In the genomic region with DNA sequence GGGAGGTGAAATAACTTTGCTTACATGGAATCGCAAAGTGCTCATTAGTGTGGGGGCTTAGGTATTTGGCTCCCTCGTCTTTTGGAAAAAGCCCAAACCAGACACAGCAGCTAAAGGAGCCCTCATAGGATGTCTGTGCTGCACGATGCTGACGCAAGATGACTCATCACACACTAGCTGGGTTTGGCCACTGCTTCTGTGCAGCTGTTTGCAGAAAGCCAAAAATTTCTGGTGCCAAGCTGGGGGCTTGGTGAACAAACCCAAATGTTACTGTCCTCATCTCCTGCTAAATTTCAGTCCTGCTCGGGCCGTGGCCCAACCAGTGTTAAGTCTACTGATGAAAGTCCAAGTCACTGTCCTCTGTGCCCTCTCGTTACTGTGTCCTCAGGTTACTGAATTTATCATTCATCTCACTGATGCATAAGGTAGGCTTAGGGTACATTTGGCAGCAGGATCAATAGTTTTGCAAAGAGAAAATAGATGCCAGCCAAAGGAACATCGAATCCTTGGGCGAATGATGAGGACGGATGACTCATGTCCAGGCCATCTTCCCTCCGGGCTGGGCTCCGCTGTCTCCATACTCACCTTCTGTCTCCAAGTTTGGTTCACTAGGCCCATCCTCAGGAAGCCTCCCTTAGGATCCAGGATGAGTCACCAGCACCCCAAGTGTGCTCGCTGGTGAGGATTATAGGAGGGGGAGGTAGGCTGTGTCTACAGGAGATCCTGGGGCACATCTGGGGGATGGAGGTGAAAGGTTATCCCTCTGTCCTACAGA, we compare ENCODE assay signal across 8 cellular contexts.
DNase-seq lines count a peak whose midpoint lies in the region; ATAC-seq and TF ChIP-seq lines count a peak whose summit lies in the region.

No MANE protein-coding gene starts in this region.

- no peaks in the 10 kb centered on the region; the same call in 1 of the 2 replicates for H3K27me3 Mint-ChIP-seq in HFFc6 (ENCODE audit: insufficient read depth)
- H3K27me3 Mint-ChIP-seq in activated CD8-positive, alpha-beta memory T cell treated with anti-CD3 and anti-CD28 coated beads, Interleukin-2, amount 10 ng/mL, durations not matched to agents 7 days and 5 days, result peaks cover 3% of the 10 kb centered on the region
- peaks cover 0 to 11% (median 0%) of the 10 kb centered on the region in 5 donors for H3K27me3 Mint-ChIP-seq in naive thymus-derived CD8-positive, alpha-beta T cell

- H3K9me3 Mint-ChIP-seq in HFFc6, result peaks cover 9% of the 10 kb centered on the region
- H3K9me3 Mint-ChIP-seq in activated CD8-positive, alpha-beta memory T cell treated with anti-CD3 and anti-CD28 coated beads, Interleukin-2, amount 10 ng/mL, durations not matched to agents 7 days and 5 days (ENCODE audit: low read depth), result peaks cover 2% of the 10 kb centered on the region
- peaks cover 0 to 12% (median 3%) of the 10 kb centered on the region in 9 donors for H3K9me3 Mint-ChIP-seq in naive thymus-derived CD8-positive, alpha-beta T cell

- H3K4me1 ChIP-seq in left ventricle myocardium inferior (peaks cover 6% of the 10 kb centered on the region), smooth muscle cell (ENCODE audit: low read depth) (peaks cover 5% of the 10 kb centered on the region)

- 33% methylated on average over 13 of the region's 13 CpGs for WGBS in smooth muscle cell (ENCODE audit: low lambda C conversion rate)

- H2AFZ ChIP-seq in smooth muscle cell (ENCODE audit: low read depth), result peak overlapping the region; percentile 63

- peak; percentile 80 for ATAC-seq in activated CD8-positive, alpha-beta memory T cell treated with anti-CD3 and anti-CD28 coated beads, Interleukin-2, amount 10 ng/mL, durations not matched to agents 7 days and 5 days
- ATAC-seq in naive thymus-derived CD8-positive, alpha-beta T cell, result no peak

- intact Hi-C loops in left ventricle myocardium inferior (cut with micrococcal nuclease), result loop anchor here (10.0 kb wide), 1 partner anchor 929 kb away; no protein-coding TSS in a partner anchor

- POLR2A ChIA-PET in naive thymus-derived CD8-positive, alpha-beta T cell (lab: Charles Lee), result no interaction called here

- H3K4me3 ChIP-seq in left ventricle myocardium inferior, result peak overlapping the region; percentile 15
- peak overlapping the region; percentile 25 for H3K4me3 ChIP-seq in smooth muscle cell

- peaks cover 17% of the 10 kb centered on the region for H3K9me3 ChIP-seq in left ventricle myocardium inferior (replicated peaks)
- no peaks in the 10 kb centered on the region for H3K9me3 ChIP-seq in smooth muscle cell (replicated peaks; ENCODE audit: low read depth)

- H3F3A ChIP-seq in smooth muscle cell (ENCODE audit: low read depth), result peaks cover 6% of the 10 kb centered on the region

- peak overlapping the region; percentile 81 for H3K4me3 Mint-ChIP-seq in HFFc6
- H3K4me3 Mint-ChIP-seq in activated CD8-positive, alpha-beta memory T cell treated with anti-CD3 and anti-CD28 coated beads, Interleukin-2, amount 10 ng/mL, durations not matched to agents 7 days and 5 days, result no peak overlapping the region
- H3K4me3 Mint-ChIP-seq in naive thymus-derived CD8-positive, alpha-beta T cell, result no peak overlapping the region

- H3K27ac ChIP-seq in left ventricle myocardium inferior (replicated peaks), result no peak overlapping the region
- H3K27ac ChIP-seq in smooth muscle cell (ENCODE audit: low read depth), result peak overlapping the region; percentile 81

- DNase-seq in A172 (ENCODE audit: low spot score) (peak; percentile 97), HFFc6 (peak; percentile 96), left ventricle myocardium inferior (peak; percentile 24), smooth muscle cell (lab: John Stamatoyannopoulos, UW; ENCODE audit: unreplicated experiment) (peak; percentile 20), NCI-H2029 treated with DMSO at 0.1 percent for 48 hours (lab: John Stamatoyannopoulos, UW) (no peak), NCI-H1048 (lab: John Stamatoyannopoulos, UW) (no peak)
- peak; percentile 58 for DNase-seq in activated CD8-positive, alpha-beta memory T cell treated with anti-CD3 and anti-CD28 coated beads, Interleukin-2, amount 10 ng/mL, durations not matched to agents 7 days and 5 days
- no peak for DNase-seq in naive thymus-derived CD8-positive, alpha-beta T cell

- peak overlapping the region; percentile 79 for H3K4me2 ChIP-seq in smooth muscle cell

- H3K36me3 ChIP-seq in left ventricle myocardium inferior (no peaks in the 10 kb centered on the region), smooth muscle cell (ENCODE audit: low read depth) (no peaks in the 10 kb centered on the region)

- H3K27ac Mint-ChIP-seq in HFFc6, result peak overlapping the region; percentile 93
- no peak overlapping the region for H3K27ac Mint-ChIP-seq in activated CD8-positive, alpha-beta memory T cell treated with anti-CD3 and anti-CD28 coated beads, Interleukin-2, amount 10 ng/mL, durations not matched to agents 7 days and 5 days
- no peak overlapping the region for H3K27ac Mint-ChIP-seq in naive thymus-derived CD8-positive, alpha-beta T cell

- no peaks in the 10 kb centered on the region for H4K20me1 ChIP-seq in smooth muscle cell (ENCODE audit: low read depth)

- peaks cover 16% of the 10 kb centered on the region for H3K36me3 Mint-ChIP-seq in HFFc6 (ENCODE audit: low read depth)
- no peaks in the 10 kb centered on the region for H3K36me3 Mint-ChIP-seq in activated CD8-positive, alpha-beta memory T cell treated with anti-CD3 and anti-CD28 coated beads, Interleukin-2, amount 10 ng/mL, durations not matched to agents 7 days and 5 days
- peaks cover 0 to 5% (median 0%) of the 10 kb centered on the region in 3 donors for H3K36me3 Mint-ChIP-seq in naive thymus-derived CD8-positive, alpha-beta T cell

- TF ChIP-seq CTCF in HFFc6 (IDR thresholded peaks at IDR 0.05) (no peak), left ventricle myocardium inferior (IDR thresholded peaks at IDR 0.05; ENCODE audit: borderline replicate concordance) (no peak), smooth muscle cell (IDR thresholded peaks at IDR 0.05; ENCODE audit: borderline replicate concordance, insufficient read depth, poor library complexity, severe bottlenecking) (no peak)

- CTCF ChIA-PET in activated CD8-positive, alpha-beta memory T cell treated with anti-CD3 and anti-CD28 coated beads, Interleukin-2, amount 10 ng/mL, durations not matched to agents 7 days and 5 days (lab: Charles Lee), result interaction anchor here (0.6 to 3.0 kb wide), 11 partner anchors 12 to 1399 kb away, joined by 3 to 12 read pairs (median 4); no protein-coding TSS in a partner anchor

- H3K9ac ChIP-seq in smooth muscle cell (ENCODE audit: low read depth), result peak overlapping the region; percentile 30

- H3K27me3 ChIP-seq in left ventricle myocardium inferior (ENCODE audit: low read depth) (peaks cover 4% of the 10 kb centered on the region), smooth muscle cell (ENCODE audit: low read depth) (no peaks in the 10 kb centered on the region)

- peaks cover 47% of the 10 kb centered on the region for H3K4me1 Mint-ChIP-seq in HFFc6 (ENCODE audit: low read depth)
- H3K4me1 Mint-ChIP-seq in activated CD8-positive, alpha-beta memory T cell treated with anti-CD3 and anti-CD28 coated beads, Interleukin-2, amount 10 ng/mL, durations not matched to agents 7 days and 5 days, result peaks cover 14% of the 10 kb centered on the region
- peaks cover 2 to 17% (median 12%) of the 10 kb centered on the region in 4 donors for H3K4me1 Mint-ChIP-seq in naive thymus-derived CD8-positive, alpha-beta T cell

- H3K79me2 ChIP-seq in smooth muscle cell (ENCODE audit: low read depth), result no peaks in the 10 kb centered on the region

Comparison
In these comparisons a context has a peak if more than half of its experiments do, and no peak if none do; other contexts are left out.
1. DNase-seq: peak in A172 (single experiment), HFFc6 (single experiment), activated CD8-positive, alpha-beta memory T cell treated with anti-CD3 and anti-CD28 coated beads, Interleukin-2, amount 10 ng/mL, durations not matched to agents 7 days and 5 days (single experiment), left ventricle myocardium inferior (single experiment) and smooth muscle cell (single experiment); none in NCI-H2029 treated with DMSO at 0.1 percent for 48 hours (single experiment), naive thymus-derived CD8-positive, alpha-beta T cell (0 of 10) and NCI-H1048 (single experiment).